Comparison of ENCODE assay signal across 13 cellular contexts in the genomic region with DNA sequence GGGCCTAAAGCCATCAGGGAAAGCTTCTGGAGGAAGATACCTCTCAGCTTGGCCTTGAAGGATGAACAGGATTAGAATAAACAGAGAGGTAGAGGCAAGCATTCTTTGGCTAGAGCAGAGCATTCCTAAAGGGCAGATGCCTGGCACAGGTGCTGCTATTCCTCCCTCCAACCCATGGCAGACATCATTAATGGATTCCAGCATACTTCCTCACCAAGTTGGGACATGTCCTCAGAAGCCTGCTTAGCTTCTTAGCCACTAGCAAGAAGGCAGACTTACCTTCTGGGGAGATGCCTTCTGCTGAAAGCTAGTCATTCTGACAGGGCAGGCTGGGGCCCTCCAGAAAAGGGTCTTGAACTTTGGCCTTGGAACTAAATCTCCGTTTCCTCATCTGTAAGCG.
DNase-seq lines count a peak whose midpoint lies in the region; ATAC-seq and TF ChIP-seq lines count a peak whose summit lies in the region.
"Had no signal": no experiment of that assay in that cellular context is flagged by ENCODE, and none has a peak within 500 bp of the region (broad histone marks: within the 10 kb centered on the region; RNA-seq: fewer than 3 reads in every experiment).

No MANE protein-coding gene starts in this region.

- TF ChIP-seq EP300 in stomach (IDR thresholded peaks at IDR 0.05), result no peak

- TF ChIP-seq CTCF in stomach (IDR thresholded peaks at IDR 0.05), result no peak

- H3K27me3 Mint-ChIP-seq in activated naive CD4-positive, alpha-beta T cell treated with anti-CD3 and anti-CD28 coated beads, Interleukin-2, amount 50 U/mL, for 24 hours, result no peaks in the 10 kb centered on the region
- no peaks in the 10 kb centered on the region for H3K27me3 Mint-ChIP-seq in activated T-helper 17 cell treated with anti-CD3 and anti-CD28 coated beads, Interleukin-2, amount 50 U/mL, for 72 hours
- H3K27me3 Mint-ChIP-seq: stimulated activated naive B cell treated with anti-CD40 and anti-IgM and Interleukin-4, amounts not matched to agents 10 μg/mL and 1 μg/mL and 100 μg/mL, for 72 hours had no signal

- H3K4me1 Mint-ChIP-seq in activated naive CD4-positive, alpha-beta T cell treated with anti-CD3 and anti-CD28 coated beads, Interleukin-2, amount 50 U/mL, for 24 hours, result peaks cover 73% of the 10 kb centered on the region
- H3K4me1 Mint-ChIP-seq in activated T-helper 17 cell treated with anti-CD3 and anti-CD28 coated beads, Interleukin-2, amount 50 U/mL, for 72 hours, result peaks cover 51% of the 10 kb centered on the region

- 77 to 97% (median 83%) methylated on average over 2 of the region's 2 CpGs for WGBS in stomach, 5 donors

- DNase-seq in activated naive CD4-positive, alpha-beta T cell treated with Interleukin-2 at 50 U/mL for 16 hours, result no peak
- peak; percentile 7 for DNase-seq in left ventricle myocardium superior
- no peak for DNase-seq in stomach
- DNase-seq: NCI-H1417 treated with DMSO at 0.1 percent for 48 hours; NCI-H345; stimulated activated naive B cell treated with anti-CD40 and anti-IgM and Interleukin-4, amounts not matched to agents 10 μg/mL and 1 μg/mL and 100 μg/mL, for 72 hours; WERI-Rb-1 had no signal

- intact Hi-C loops in left ventricle myocardium superior (cut with micrococcal nuclease) (loop anchor here (5.0 kb wide), 1 partner anchor 138 kb away; no protein-coding TSS in a partner anchor), stomach (cut with DNase I; ENCODE audit: low total_unique reads) (loop anchor here (5.0 kb wide), 1 partner anchor 138 kb away; no protein-coding TSS in a partner anchor)

- peak overlapping the region; percentile 38 for H3K27ac Mint-ChIP-seq in activated naive CD4-positive, alpha-beta T cell treated with anti-CD3 and anti-CD28 coated beads, Interleukin-2, amount 50 U/mL, for 24 hours
- H3K27ac Mint-ChIP-seq in activated T-helper 17 cell treated with anti-CD3 and anti-CD28 coated beads, Interleukin-2, amount 50 U/mL, for 72 hours, result peak overlapping the region; percentile 88

- H3K4me1 ChIP-seq in stomach, result peaks cover 32 to 94% (median 55%) of the 10 kb centered on the region in 4 donors

- no peak for ATAC-seq in activated T-helper 17 cell treated with anti-CD3 and anti-CD28 coated beads, Interleukin-2, amount 50 U/mL, for 72 hours (replicated peaks)
- ATAC-seq in left ventricle myocardium superior (no peak), HG03457 (IDR thresholded peaks at IDR 0.05; ENCODE audit: unreplicated experiment) (no peak), GM18505 (IDR thresholded peaks at IDR 0.05; ENCODE audit: unreplicated experiment) (no peak), GM21723 (IDR thresholded peaks at IDR 0.05; ENCODE audit: unreplicated experiment) (no peak)
- ATAC-seq: stimulated activated naive B cell treated with anti-CD40 and anti-IgM and Interleukin-4, amounts not matched to agents 10 μg/mL and 1 μg/mL and 100 μg/mL, for 72 hours had no signal

- no peaks in the 10 kb centered on the region for H3K9me3 Mint-ChIP-seq in activated naive CD4-positive, alpha-beta T cell treated with anti-CD3 and anti-CD28 coated beads, Interleukin-2, amount 50 U/mL, for 24 hours
- no peaks in the 10 kb centered on the region for H3K9me3 Mint-ChIP-seq in activated T-helper 17 cell treated with anti-CD3 and anti-CD28 coated beads, Interleukin-2, amount 50 U/mL, for 72 hours
- H3K9me3 Mint-ChIP-seq: stimulated activated naive B cell treated with anti-CD40 and anti-IgM and Interleukin-4, amounts not matched to agents 10 μg/mL and 1 μg/mL and 100 μg/mL, for 72 hours had no signal

- no peak overlapping the region for H3K4me3 ChIP-seq in stomach
- H3K4me3 ChIP-seq: SK-N-MC had no signal

- peaks cover 16 to 40% (median 37%) of the 10 kb centered on the region in 4 donors for H3K36me3 ChIP-seq in stomach

- H3K4me3 Mint-ChIP-seq in activated naive CD4-positive, alpha-beta T cell treated with anti-CD3 and anti-CD28 coated beads, Interleukin-2, amount 50 U/mL, for 24 hours, result no peak overlapping the region
- peak overlapping the region; percentile 43 for H3K4me3 Mint-ChIP-seq in activated T-helper 17 cell treated with anti-CD3 and anti-CD28 coated beads, Interleukin-2, amount 50 U/mL, for 72 hours
- H3K4me3 Mint-ChIP-seq: stimulated activated naive B cell treated with anti-CD40 and anti-IgM and Interleukin-4, amounts not matched to agents 10 μg/mL and 1 μg/mL and 100 μg/mL, for 72 hours had no signal

- no peaks in the 10 kb centered on the region for H3K9me3 ChIP-seq in stomach

- H3K36me3 Mint-ChIP-seq in activated naive CD4-positive, alpha-beta T cell treated with anti-CD3 and anti-CD28 coated beads, Interleukin-2, amount 50 U/mL, for 24 hours, result peaks cover 6% of the 10 kb centered on the region
- peaks cover 80% of the 10 kb centered on the region for H3K36me3 Mint-ChIP-seq in activated T-helper 17 cell treated with anti-CD3 and anti-CD28 coated beads, Interleukin-2, amount 50 U/mL, for 72 hours (ENCODE audit: low read depth)

- H3K27me3 ChIP-seq in stomach, result no peaks in the 10 kb centered on the region

- TF ChIP-seq POLR2A in stomach (IDR thresholded peaks at IDR 0.05) (no peak), GM18505 (IDR thresholded peaks at IDR 0.05; ENCODE audit: borderline replicate concordance, extremely low read depth, insufficient read depth, insufficient read length) (no peak)

- peak overlapping the region in 3 of 5 donors; percentile 55 to 74 (median 66) for H3K27ac ChIP-seq in stomach
- H3K27ac ChIP-seq: SK-N-MC, WERI-Rb-1 had no signal
